25 cellular contexts compared by ENCODE assay signal in the genomic region with DNA sequence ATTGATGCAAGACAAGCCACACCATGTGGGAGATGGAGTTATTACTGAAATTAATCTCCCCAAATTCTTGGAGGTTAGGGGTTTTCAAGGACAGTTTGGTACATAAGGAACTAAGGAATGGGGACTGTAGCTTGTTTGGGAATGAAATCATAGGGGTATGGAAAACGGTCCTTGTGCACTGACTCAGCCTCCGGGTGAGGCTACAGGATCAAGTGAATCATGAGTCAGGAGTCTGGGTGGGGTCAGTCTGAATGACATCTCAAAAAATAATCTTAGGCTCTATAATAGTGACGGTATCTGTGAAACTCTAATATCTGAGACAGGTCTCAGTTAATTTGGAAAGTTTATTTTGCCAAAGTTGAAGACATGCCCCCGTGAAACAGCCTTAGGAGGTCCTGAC.
DNase-seq lines count a peak whose midpoint lies in the region; ATAC-seq, FAIRE-seq and TF ChIP-seq lines count a peak whose summit lies in the region.
"Had no signal": no experiment of that assay in that cellular context is flagged by ENCODE, and none has a peak within 500 bp of the region (broad histone marks: within the 10 kb centered on the region; RNA-seq: fewer than 3 reads in every experiment).

No MANE protein-coding gene starts in this region.

- peak; percentile 39 for DNase-seq in GM23248
- peak; percentile 78 for DNase-seq in RKO (ENCODE audit: low spot score)
- peak; percentile 56 for DNase-seq in fibroblast of mammary gland (ENCODE audit: low read depth)
- peak; percentile 4 for DNase-seq in urothelium cell line (ENCODE audit: low spot score)
- DNase-seq in NK-92 treated with Interleukin-12 subunit alpha and Interleukin-12 subunit beta, amount 100 ng/mL, for 24 hours (lab: John Stamatoyannopoulos, UW) = no peak
- no peak for DNase-seq in left ventricle myocardium superior
- DNase-seq: activated CD4-positive, CD25-positive, alpha-beta regulatory T cell treated with anti-CD3 and anti-CD28 coated beads, Interleukin-2, amount 50 U/mL, for 72 hours; activated CD8-positive, alpha-beta memory T cell treated with anti-CD3 and anti-CD28 coated beads for 24 hours; activated naive CD4-positive, alpha-beta T cell; activated T-cell treated with anti-CD3 and anti-CD28 coated beads, Interleukin-2, amount 50 U/mL, for 24 hours; adrenal gland; BE2C; dermis blood vessel endothelial cell; DND-41; gastrocnemius medialis; islet precursor cell; NCI-H1436 treated with DMSO at 0.1 percent for 48 hours; NCI-H510A treated with DMSO at 0.1 percent for 48 hours; occipital lobe; stimulated activated CD4-positive, alpha-beta T cell treated with anti-CD3 and anti-CD28 coated beads, Interleukin-4, amount 100 ng/mL, for 1 hour; stimulated activated naive CD4-positive, alpha-beta T cell had no signal

- H3F3A ChIP-seq in GM23248 (ENCODE audit: insufficient read depth) = no peaks in the 10 kb centered on the region

- intact Hi-C loops in left ventricle myocardium superior (cut with micrococcal nuclease) = no loop called here

- H3K4me3 ChIP-seq in GM23248 = no peak overlapping the region
- H3K4me3 ChIP-seq in fibroblast of mammary gland (ENCODE audit: control insufficient read depth, low read depth, low read length) = no peak overlapping the region
- H3K4me3 ChIP-seq: adrenal gland, cardiac muscle cell, gastrocnemius medialis, GM23338, thoracic aorta had no signal

- no peaks in the 10 kb centered on the region for H3K9me2 ChIP-seq in GM23248 (ENCODE audit: insufficient read depth)

- no peak overlapping the region for H3K9ac ChIP-seq in GM23248

- no peaks in the 10 kb centered on the region for H3K79me2 ChIP-seq in GM23248 (ENCODE audit: insufficient read depth)

- ATAC-seq in HG02938 (IDR thresholded peaks at IDR 0.05; ENCODE audit: unreplicated experiment) (no peak), left ventricle myocardium superior (no peak)
- ATAC-seq: gastrocnemius medialis, GM23338 had no signal

- in situ Hi-C loops in GM23248 (cut with MboI) = no loop called here

- H3K9me3 ChIP-seq in GM23248 (ENCODE audit: low read depth) = no peaks in the 10 kb centered on the region
- H3K9me3 ChIP-seq: adrenal gland, BE2C, gastrocnemius medialis, thoracic aorta had no signal

- H4K20me1 ChIP-seq in GM23248 (ENCODE audit: insufficient read depth) = no peaks in the 10 kb centered on the region

- no peaks in the 10 kb centered on the region for H3K4me1 ChIP-seq in GM23248 (ENCODE audit: insufficient read depth)
- H3K4me1 ChIP-seq: adrenal gland, BE2C, gastrocnemius medialis had no signal

- WGBS in GM23248 (ENCODE audit: low coverage in 1 of 2, low lambda C conversion rate in 2 of 2, missing lambda C conversion rate in 2 of 2), 2 experiments = 12 to 13% methylated on average over 4 of the region's 4 CpGs

- no peak overlapping the region for H3K27ac ChIP-seq in GM23248
- H3K27ac ChIP-seq: adrenal gland, cardiac muscle cell, gastrocnemius medialis, thoracic aorta had no signal

- no peak overlapping the region for H2AFZ ChIP-seq in GM23248
- H2AFZ ChIP-seq: GM23338 had no signal

- no peak for FAIRE-seq in urothelium cell line (lab: Jason Lieb, UNC)

- H3K27me3 ChIP-seq in GM23248 (replicated peaks; ENCODE audit: insufficient read depth) = no peaks in the 10 kb centered on the region
- H3K27me3 ChIP-seq: BE2C, cardiac muscle cell, gastrocnemius medialis had no signal

- TF ChIP-seq CTCF in fibroblast of mammary gland (conservative IDR thresholded peaks at IDR 0.05; ENCODE audit: control insufficient read depth, insufficient read depth, low read depth, low read length) = no peak

- H3K36me3 ChIP-seq in GM23248 (ENCODE audit: low read depth) = no peaks in the 10 kb centered on the region
- H3K36me3 ChIP-seq: adrenal gland, BE2C, cardiac muscle cell, gastrocnemius medialis, thoracic aorta had no signal

- H3K4me2 ChIP-seq in GM23248 (ENCODE audit: unreplicated experiment) = no peak overlapping the region
- H3K4me2 ChIP-seq: GM23338 had no signal

Comparison
In these comparisons a context has a peak if more than half of its experiments do, and no peak if none do; other contexts are left out.
1. DNase-seq: peak in GM23248 (single experiment), RKO (single experiment), fibroblast of mammary gland (single experiment) and urothelium cell line (single experiment); none in NK-92 treated with Interleukin-12 subunit alpha and Interleukin-12 subunit beta, amount 100 ng/mL, for 24 hours (single experiment) and left ventricle myocardium superior (single experiment).